8 cellular contexts compared by ENCODE assay signal in genomic region chr7:101816499-101817030, GRCh38. TPM values are rescaled to one million over a fixed set of nuclear protein-coding genes. Genes with fewer than 3 reads are reported as not detected.
DNase-seq lines count a peak whose midpoint lies in the region; ATAC-seq and TF ChIP-seq lines count a peak whose summit lies in the region.

No MANE protein-coding gene starts in this region.

- H3K36me3 Mint-ChIP-seq in activated CD8-positive, alpha-beta T cell treated with anti-CD3 and anti-CD28 coated beads, Interleukin-2, amount 10 ng/mL, durations not matched to agents 7 days and 5 days (ENCODE audit: low read depth) = peaks cover 2% of the 10 kb centered on the region
- peaks cover 6% of the 10 kb centered on the region for H3K36me3 Mint-ChIP-seq in nephron progenitor cell (ENCODE audit: low read depth)

- no peaks in the 10 kb centered on the region for H3K9me3 Mint-ChIP-seq in activated CD8-positive, alpha-beta T cell treated with anti-CD3 and anti-CD28 coated beads, Interleukin-2, amount 10 ng/mL, durations not matched to agents 7 days and 5 days (ENCODE audit: insufficient read depth)
- no peaks in the 10 kb centered on the region for H3K9me3 Mint-ChIP-seq in nephron progenitor cell

- TF ChIP-seq CTCF in fibroblast of pulmonary artery (IDR thresholded peaks at IDR 0.05; ENCODE audit: low read length, missing control alignments) (no peak), nephron progenitor cell (IDR thresholded peaks at IDR 0.05) (no peak)

- peak overlapping the region; percentile 54 for H3K4me3 Mint-ChIP-seq in activated CD8-positive, alpha-beta T cell treated with anti-CD3 and anti-CD28 coated beads, Interleukin-2, amount 10 ng/mL, durations not matched to agents 7 days and 5 days
- peak overlapping the region; percentile 49 for H3K4me3 Mint-ChIP-seq in nephron progenitor cell

- CTCF ChIA-PET in activated CD8-positive, alpha-beta T cell treated with anti-CD3 and anti-CD28 coated beads, Interleukin-2, amount 10 ng/mL, durations not matched to agents 7 days and 5 days (lab: Charles Lee) = interaction anchor here (0.6 to 0.8 kb wide), 2 partner anchors 73 kb away, joined by 3 read pairs; no protein-coding TSS in a partner anchor

- TF ChIP-seq RAD21 in Ishikawa (IDR thresholded peaks at IDR 0.05; ENCODE audit: low read depth) = peak; percentile 28; the same call in 1 of the 2 replicates

- peak overlapping the region; percentile 70 for H3K4me3 ChIP-seq in fibroblast of pulmonary artery (replicated peaks; ENCODE audit: low read depth, low read length)

- H3K27me3 Mint-ChIP-seq in activated CD8-positive, alpha-beta T cell treated with anti-CD3 and anti-CD28 coated beads, Interleukin-2, amount 10 ng/mL, durations not matched to agents 7 days and 5 days (ENCODE audit: low read depth) = peaks cover 9% of the 10 kb centered on the region
- H3K27me3 Mint-ChIP-seq in nephron progenitor cell (ENCODE audit: low read depth, poor library complexity) = peaks cover 4% of the 10 kb centered on the region

- no peak for ATAC-seq in activated CD8-positive, alpha-beta T cell treated with anti-CD3 and anti-CD28 coated beads, Interleukin-2, amount 10 ng/mL, durations not matched to agents 7 days and 5 days
- ATAC-seq in GM18511 (IDR thresholded peaks at IDR 0.05; ENCODE audit: unreplicated experiment) = no peak

- TF ChIP-seq EP300 in Ishikawa (IDR thresholded peaks at IDR 0.05; ENCODE audit: borderline replicate concordance) = no peak

- POLR2A ChIA-PET in activated CD8-positive, alpha-beta T cell treated with anti-CD3 and anti-CD28 coated beads, Interleukin-2, amount 10 ng/mL, durations not matched to agents 7 days and 5 days (lab: Charles Lee) = no interaction called here

- peak; percentile 20 for DNase-seq in stimulated activated CD4-positive, alpha-beta T cell treated with anti-CD3 and anti-CD28 coated beads, Interleukin-12 subunit alpha, Interleukin-12 subunit beta, amount 100 ng/mL, for 4 hours
- DNase-seq in stimulated activated CD4-positive, alpha-beta T cell treated with anti-CD3 and anti-CD28 coated beads, Interleukin-2, amount 100 ng/mL, for 48 hours = no peak
- no peak for DNase-seq in activated CD8-positive, alpha-beta T cell treated with anti-CD3 and anti-CD28 coated beads, Interleukin-2, amount 10 ng/mL, durations not matched to agents 7 days and 5 days
- DNase-seq in fibroblast of pulmonary artery (ENCODE audit: low read depth) (peak; percentile 38), nephron progenitor cell (peak; percentile 70)
- no peak for DNase-seq in central memory CD4-positive, alpha-beta T cell

- no peak overlapping the region for H3K27ac Mint-ChIP-seq in activated CD8-positive, alpha-beta T cell treated with anti-CD3 and anti-CD28 coated beads, Interleukin-2, amount 10 ng/mL, durations not matched to agents 7 days and 5 days
- H3K27ac Mint-ChIP-seq in nephron progenitor cell = no peak overlapping the region

- peaks cover 20% of the 10 kb centered on the region for H3K4me1 Mint-ChIP-seq in activated CD8-positive, alpha-beta T cell treated with anti-CD3 and anti-CD28 coated beads, Interleukin-2, amount 10 ng/mL, durations not matched to agents 7 days and 5 days (ENCODE audit: low read depth)
- peaks cover 58% of the 10 kb centered on the region for H3K4me1 Mint-ChIP-seq in nephron progenitor cell

TF ChIP-seq in Ishikawa, 13 proteins besides CTCF, POLR2A, EP300 and RAD21:
- TF ChIP-seq CREB1 (IDR thresholded peaks at IDR 0.05; ENCODE audit: low read depth) (no peak), TCF12 (IDR thresholded peaks at IDR 0.05; ENCODE audit: low read depth) (no peak), YY1 (IDR thresholded peaks at IDR 0.05; ENCODE audit: low read depth) (peak; percentile 23; the same call in 1 of the 2 replicates)

RNA-seq across cellular contexts. Expression of gene CUX1, which starts 0.9 kb away (rescaled TPM):
- 10 to 100 TPM; 30.7 to 31.2 TPM for total RNA-seq in activated CD8-positive, alpha-beta T cell treated with anti-CD3 and anti-CD28 coated beads, Interleukin-2, amount 10 ng/mL, durations not matched to agents 7 days and 5 days

Comparison
In these comparisons a context has a peak if more than half of its experiments do, and no peak if none do; other contexts are left out.
1. DNase-seq: peak in stimulated activated CD4-positive, alpha-beta T cell treated with anti-CD3 and anti-CD28 coated beads, Interleukin-12 subunit alpha, Interleukin-12 subunit beta, amount 100 ng/mL, for 4 hours (single experiment), fibroblast of pulmonary artery (single experiment) and nephron progenitor cell (single experiment); none in stimulated activated CD4-positive, alpha-beta T cell treated with anti-CD3 and anti-CD28 coated beads, Interleukin-2, amount 100 ng/mL, for 48 hours (0 of 2), activated CD8-positive, alpha-beta T cell treated with anti-CD3 and anti-CD28 coated beads, Interleukin-2, amount 10 ng/mL, durations not matched to agents 7 days and 5 days (single experiment) and central memory CD4-positive, alpha-beta T cell (single experiment).